Comparison of ENCODE assay signal across 23 cellular contexts in genomic region chr1:198846506-198847010, GRCh38.
"Had no signal": no experiment of that assay in that cellular context is flagged by ENCODE, and none has a peak within 500 bp of the region (broad histone marks: within the 10 kb centered on the region; RNA-seq: fewer than 3 reads in every experiment).

No MANE protein-coding gene starts in this region.

- H3K4me3 Mint-ChIP-seq: activated T-cell treated with anti-CD3 and anti-CD28 coated beads, Interleukin-2, amount 50 U/mL, for 24 hours; activated T-helper 17 cell treated with anti-CD3 and anti-CD28 coated beads, Interleukin-2, amount 50 U/mL, for 72 hours; dendritic cell treated with granulocyte-macrophage colony-stimulating factor and Interleukin-4, amounts not matched to agents 40 ng/mL and 50 ng/mL, for 4 days; naive thymus-derived CD8-positive, alpha-beta T cell; neural progenitor cell; stimulated activated naive B cell treated with anti-CD40 and anti-IgM and Interleukin-4, amounts not matched to agents 10 μg/mL and 1 μg/mL and 100 μg/mL, for 72 hours had no signal

- H3K27me3 ChIP-seq: breast epithelium, heart right ventricle, neural progenitor cell, sigmoid colon, transverse colon, uterus had no signal

- H3K27ac ChIP-seq: breast epithelium, heart right ventricle, neural progenitor cell, sigmoid colon, transverse colon, uterus, VCaP had no signal

- H3K9me3 Mint-ChIP-seq: activated T-cell treated with anti-CD3 and anti-CD28 coated beads, Interleukin-2, amount 50 U/mL, for 24 hours; activated T-helper 17 cell treated with anti-CD3 and anti-CD28 coated beads, Interleukin-2, amount 50 U/mL, for 72 hours; dendritic cell treated with granulocyte-macrophage colony-stimulating factor and Interleukin-4, amounts not matched to agents 40 ng/mL and 50 ng/mL, for 4 days had no signal

- H3K27me3 Mint-ChIP-seq: activated T-cell treated with anti-CD3 and anti-CD28 coated beads, Interleukin-2, amount 50 U/mL, for 24 hours; activated T-helper 17 cell treated with anti-CD3 and anti-CD28 coated beads, Interleukin-2, amount 50 U/mL, for 72 hours; dendritic cell treated with granulocyte-macrophage colony-stimulating factor and Interleukin-4, amounts not matched to agents 40 ng/mL and 50 ng/mL, for 4 days; naive thymus-derived CD8-positive, alpha-beta T cell; stimulated activated naive B cell treated with anti-CD40 and anti-IgM and Interleukin-4, amounts not matched to agents 10 μg/mL and 1 μg/mL and 100 μg/mL, for 72 hours had no signal

- H3K4me2 ChIP-seq: neural progenitor cell had no signal

- H3K4me1 ChIP-seq: breast epithelium, heart right ventricle, neural progenitor cell, sigmoid colon, transverse colon, uterus had no signal

- H3K9ac ChIP-seq: neural progenitor cell had no signal

- H3K4me1 Mint-ChIP-seq: activated T-helper 17 cell treated with anti-CD3 and anti-CD28 coated beads, Interleukin-2, amount 50 U/mL, for 72 hours; naive thymus-derived CD8-positive, alpha-beta T cell had no signal

- H3K36me3 ChIP-seq: breast epithelium, neural progenitor cell, sigmoid colon, transverse colon, uterus had no signal

- H3K4me3 ChIP-seq: breast epithelium, heart right ventricle, lung, neural progenitor cell, sigmoid colon, transverse colon, uterus had no signal

- H3K9me3 ChIP-seq: breast epithelium, heart right ventricle, sigmoid colon, transverse colon, uterus had no signal

- H3K27ac Mint-ChIP-seq: activated naive CD4-positive, alpha-beta T cell treated with anti-CD3 and anti-CD28 coated beads, Interleukin-2, amount 50 U/mL, for 72 hours; activated T-cell treated with anti-CD3 and anti-CD28 coated beads, Interleukin-2, amount 50 U/mL, for 24 hours; activated T-helper 17 cell treated with anti-CD3 and anti-CD28 coated beads, Interleukin-2, amount 50 U/mL, for 72 hours; dendritic cell treated with granulocyte-macrophage colony-stimulating factor and Interleukin-4, amounts not matched to agents 40 ng/mL and 50 ng/mL, for 4 days; naive thymus-derived CD8-positive, alpha-beta T cell; neural progenitor cell; stimulated activated naive B cell treated with anti-CD40 and anti-IgM and Interleukin-4, amounts not matched to agents 10 μg/mL and 1 μg/mL and 100 μg/mL, for 72 hours had no signal

- H2AFZ ChIP-seq: neural progenitor cell had no signal

- DNase-seq: activated CD4-positive, alpha-beta T cell treated with anti-CD3 and anti-CD28 coated beads for 1 hour; activated CD8-positive, alpha-beta memory T cell treated with anti-CD3 and anti-CD28 coated beads for 24 hours; activated CD8-positive, alpha-beta memory T cell treated with anti-CD3 and anti-CD28 coated beads, Interleukin-2, amount 50 U/mL, for 4 hours; activated T-cell treated with anti-CD3 and anti-CD28 coated beads, Interleukin-2, amount 50 U/mL, for 24 hours; aorta; cerebellar nuclear complex; effector CD4-positive, alpha-beta T cell; heart right ventricle; naive thymus-derived CD8-positive, alpha-beta T cell; sigmoid colon; stimulated activated CD4-positive, alpha-beta T cell treated with anti-CD3 and anti-CD28 coated beads, Interleukin-2, amount 100 ng/mL, for 48 hours; stimulated activated CD8-positive, alpha-beta memory T cell treated with anti-CD3 and anti-CD28 coated beads, Interleukin-4, amount 100 ng/mL, for 48 hours; stimulated activated naive B cell treated with anti-CD40 and anti-IgM and Interleukin-4, amounts not matched to agents 10 μg/mL and 1 μg/mL and 100 μg/mL, for 72 hours; T-helper 2 cell; transverse colon; uterus had no signal
